ENCODE assay signal across 16 cellular contexts in the genomic region with DNA sequence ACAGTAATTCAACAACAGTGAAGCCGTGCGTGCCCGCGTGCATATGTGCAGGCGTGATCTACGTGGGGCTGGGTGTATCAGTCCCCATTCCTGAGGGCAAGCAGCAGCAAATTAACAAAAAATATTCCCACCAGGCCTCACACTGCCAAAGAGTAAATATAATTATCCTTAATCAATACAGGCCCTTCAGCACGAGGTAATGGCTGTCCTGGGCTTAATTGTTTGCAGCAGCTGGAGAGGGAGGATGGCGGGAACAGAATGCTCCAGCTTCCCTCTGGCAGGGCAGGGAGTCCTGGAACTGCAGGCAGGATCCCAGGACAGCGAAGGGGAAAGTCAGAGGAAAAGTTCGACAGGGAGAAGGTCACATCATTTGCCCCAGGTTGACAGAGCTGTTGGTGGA.
"Had no signal": no experiment of that assay in that cellular context is flagged by ENCODE, and none has a peak within 500 bp of the region (broad histone marks: within the 10 kb centered on the region; RNA-seq: fewer than 3 reads in every experiment).

No MANE protein-coding gene starts in this region.

- ATAC-seq: activated CD8-positive, alpha-beta T cell treated with anti-CD3 and anti-CD28 coated beads for 36 hours; activated T-cell treated with anti-CD3 and anti-CD28 coated beads, Interleukin-2, amount 50 U/mL, for 4 hours; psoas muscle; stimulated activated naive CD8-positive, alpha-beta T cell treated with anti-CD3 and anti-CD28 coated beads, Interleukin-15, amount 100 ng/mL, for 72 hours; upper lobe of right lung; WTC11 had no signal

- DNase-seq: activated CD4-positive, alpha-beta T cell treated with anti-CD3 and anti-CD28 coated beads for 4 hours; activated CD8-positive, alpha-beta T cell treated with anti-CD3 and anti-CD28 coated beads for 36 hours; activated effector memory CD4-positive, alpha-beta T cell treated with Interleukin-2 at 50 U/mL for 16 hours; activated T-cell treated with anti-CD3 and anti-CD28 coated beads, Interleukin-2, amount 50 U/mL, for 4 hours; adrenal gland; foreskin melanocyte; head of caudate nucleus; immature natural killer cell; midbrain; psoas muscle; sigmoid colon; spleen; stimulated activated naive CD8-positive, alpha-beta T cell treated with anti-CD3 and anti-CD28 coated beads, Interleukin-15, amount 100 ng/mL, for 72 hours; testis; upper lobe of right lung had no signal
